Comparison of ENCODE assay signal across 19 cellular contexts in genomic region chr1:45589861-45590260, GRCh38. TPM values are rescaled to one million over a fixed set of nuclear protein-coding genes. Genes with fewer than 3 reads are reported as not detected.
DNase-seq lines count a peak whose midpoint lies in the region; ATAC-seq, FAIRE-seq and TF ChIP-seq lines count a peak whose summit lies in the region.
"Had no signal": no experiment of that assay in that cellular context is flagged by ENCODE, and none has a peak within 500 bp of the region (broad histone marks: within the 10 kb centered on the region; RNA-seq: fewer than 3 reads in every experiment).

No MANE protein-coding gene starts in this region.

- no peaks in the 10 kb centered on the region for H3K27me3 Mint-ChIP-seq in MCF 10A (ENCODE audit: insufficient read depth, unreplicated experiment)

- no peaks in the 10 kb centered on the region for H3K9me3 Mint-ChIP-seq in MCF 10A (ENCODE audit: unreplicated experiment)
- H3K9me3 Mint-ChIP-seq: T-helper 2 cell treated with Interferon-gamma antibody and Interleukin-4, amounts not matched to agents 5 μg/mL and 100 μg/mL, for 36 hours had no signal

- no peaks in the 10 kb centered on the region for H3K27me3 ChIP-seq in mammary epithelial cell (ENCODE audit: insufficient read depth, low read length)
- no peaks in the 10 kb centered on the region for H3K27me3 ChIP-seq in Panc1 (ENCODE audit: control insufficient read depth, insufficient read depth, low read length)
- no peaks in the 10 kb centered on the region for H3K27me3 ChIP-seq in small intestine (ENCODE audit: control insufficient read depth in 2 of 2, insufficient read depth in 2 of 2, low read length in 2 of 2)
- H3K27me3 ChIP-seq: heart right ventricle, SJSA1 had no signal

- H3K79me2 ChIP-seq in mammary epithelial cell (ENCODE audit: insufficient read depth, low read length), result peaks cover 91% of the 10 kb centered on the region

- peaks cover 33% of the 10 kb centered on the region for H3K36me3 Mint-ChIP-seq in MCF 10A (ENCODE audit: insufficient read depth, unreplicated experiment)

- FAIRE-seq in small intestine (lab: Jason Lieb, UNC), result no peak
- no peak for FAIRE-seq in GM12891 (lab: Jason Lieb, UNC)
- FAIRE-seq: H1 had no signal

- intact Hi-C loops in MCF 10A (cut with micrococcal nuclease) (no loop called here), mammary epithelial cell (cut with micrococcal nuclease) (no loop called here), Panc1 (cut with micrococcal nuclease; ENCODE audit: unreplicated experiment) (no loop called here)

- BruUV-seq in MCF 10A (replicated peaks; lab: Mats Ljungman, UMichigan), result no TSS peak
- no TSS peak for BruUV-seq in mammary epithelial cell (replicated peaks; lab: Mats Ljungman, UMichigan)
- no TSS peak for BruUV-seq in Panc1 (replicated peaks; lab: Mats Ljungman, UMichigan)

- peak overlapping the region; percentile 14 for H3K4me3 Mint-ChIP-seq in MCF 10A (ENCODE audit: unreplicated experiment)
- H3K4me3 Mint-ChIP-seq: T-helper 2 cell treated with Interferon-gamma antibody and Interleukin-4, amounts not matched to agents 5 μg/mL and 100 μg/mL, for 36 hours had no signal

- DNase-seq in MCF 10A (ENCODE audit: unreplicated experiment) (no peak), mammary epithelial cell (no peak), Panc1 (ENCODE audit: low read depth, low spot score) (no peak), small intestine (peak; percentile 36), GM12891 (ENCODE audit: insufficient read length, low spot score) (no peak)
- DNase-seq in stimulated activated CD4-positive, alpha-beta T cell treated with anti-CD3 and anti-CD28 coated beads, Interleukin-4, amount 100 ng/mL, for 24 hours, result no peak
- DNase-seq in stimulated activated naive CD8-positive, alpha-beta T cell treated with anti-CD3 and anti-CD28 coated beads, Interleukin-15, Interleukin-2, amounts not matched to agents 100 U/mL and 50 U/mL, for 24 hours, result no peak
- DNase-seq: activated CD4-positive, alpha-beta T cell treated with anti-CD3 and anti-CD28 coated beads for 1 hour; activated effector memory CD4-positive, alpha-beta T cell treated with Interleukin-2 at 50 U/mL for 16 hours; effector CD4-positive, alpha-beta T cell; MV-4-11; NCI-H1930; retina; stimulated activated naive CD4-positive, alpha-beta T cell treated with Interleukin-2 at 50 U/mL for 16 hours had no signal

- dilution Hi-C loops in mammary epithelial cell (cut with HindIII; ENCODE audit: low sequenced_read_pairs), result loop anchor here (5.0 kb wide), 1 partner anchor 78 kb away; no protein-coding TSS in a partner anchor

- CTCF ChIA-PET in MCF 10A (lab: Yijun Ruan, JAX) (interaction anchor here (0.6 kb wide), 1 partner anchor 598 kb away, joined by 4 read pairs; no protein-coding TSS in a partner anchor), mammary epithelial cell (lab: Charles Lee; ENCODE audit: low non-redundant PET) (no interaction called here), Panc1 (lab: Charles Lee) (interaction anchor here (0.7 kb wide), 1 partner anchor 1614 kb away, joined by 10 read pairs; no protein-coding TSS in a partner anchor)

- H2AFZ ChIP-seq in mammary epithelial cell (ENCODE audit: low read depth, low read length), result no peak overlapping the region

- H3K27ac Mint-ChIP-seq in MCF 10A (ENCODE audit: low read depth, unreplicated experiment), result no peak overlapping the region
- H3K27ac Mint-ChIP-seq: T-helper 2 cell treated with Interferon-gamma antibody and Interleukin-4, amounts not matched to agents 5 μg/mL and 100 μg/mL, for 36 hours had no signal

- peaks cover 15% of the 10 kb centered on the region for H3K36me3 ChIP-seq in mammary epithelial cell (ENCODE audit: insufficient read depth, low read length)
- H3K36me3 ChIP-seq in Panc1 (ENCODE audit: control insufficient read depth, insufficient read depth, low read length), result peaks cover 8% of the 10 kb centered on the region; the same call in 1 of the 2 replicates
- peaks cover 0 to 4% of the 10 kb centered on the region in 2 donors for H3K36me3 ChIP-seq in small intestine (ENCODE audit: control insufficient read depth in 2 of 2, insufficient read depth in 2 of 2, low read length in 2 of 2)

- no peaks in the 10 kb centered on the region for H4K20me1 ChIP-seq in mammary epithelial cell (ENCODE audit: insufficient read depth, low read length)

- H3K4me1 ChIP-seq in mammary epithelial cell (ENCODE audit: insufficient read depth, low read length), result peaks cover 14% of the 10 kb centered on the region
- H3K4me1 ChIP-seq in Panc1 (ENCODE audit: control insufficient read depth, insufficient read depth, low read length), result peaks cover 12% of the 10 kb centered on the region
- H3K4me1 ChIP-seq in small intestine (ENCODE audit: control insufficient read depth in 2 of 2, insufficient read depth in 1 of 2, low read depth in 1 of 2, low read length in 1 of 2), result peaks cover 0 to 8% of the 10 kb centered on the region in 2 donors

- no peak overlapping the region for H3K9ac ChIP-seq in mammary epithelial cell (ENCODE audit: insufficient read depth, low read length)

- H3K4me2 ChIP-seq in mammary epithelial cell (ENCODE audit: insufficient read depth, low read depth, low read length), result no peak overlapping the region

- in situ Hi-C loops in mammary epithelial cell (cut with MboI; ENCODE audit: low sequenced_read_pairs in 2 of 2), result no loop called here
- in situ Hi-C loops in Panc1 (cut with HindIII; ENCODE audit: low pct_unique_long_range_greater_than_20kb, low sequenced_read_pairs), result no loop called here

- TF ChIP-seq CTCF in MCF 10A (IDR thresholded peaks at IDR 0.05; ENCODE audit: unreplicated experiment), result no peak
- no peak for TF ChIP-seq CTCF in mammary epithelial cell (conservative IDR thresholded peaks at IDR 0.05 in 1 of 2, IDR thresholded peaks at IDR 0.05 in 1 of 2; ENCODE audit: extremely low read depth in 1 of 2, insufficient read depth in 1 of 2, low read depth in 1 of 2, low read length in 2 of 2)
- no peak for TF ChIP-seq CTCF in Panc1 (IDR thresholded peaks at IDR 0.05)

- peaks cover 15% of the 10 kb centered on the region for H3K4me1 Mint-ChIP-seq in MCF 10A (ENCODE audit: insufficient read depth, unreplicated experiment)

- H3K27ac ChIP-seq in mammary epithelial cell (ENCODE audit: insufficient read depth, low read depth, low read length), result no peak overlapping the region
- H3K27ac ChIP-seq in Panc1 (ENCODE audit: low read length), result peak overlapping the region; percentile 39; the same call in 1 of the 2 replicates
- no peak overlapping the region for H3K27ac ChIP-seq in small intestine (ENCODE audit: low read depth in 1 of 2, low read length in 1 of 2)
- H3K27ac ChIP-seq: SJSA1 had no signal

- H3K4me3 ChIP-seq in mammary epithelial cell (replicated peaks in 1 of 3; ENCODE audit: insufficient read depth in 1 of 3, low read depth in 2 of 3, low read length in 3 of 3), result no peak overlapping the region
- H3K4me3 ChIP-seq in Panc1 (ENCODE audit: low read depth in 2 of 2, low read length in 2 of 2), result peak overlapping the region; percentile 12 to 24; a peak in 3 of 4 replicates
- H3K4me3 ChIP-seq in small intestine (ENCODE audit: low read depth in 1 of 2, low read length in 2 of 2), result peak overlapping the region in 1 of 2 donors; percentile 37
- H3K4me3 ChIP-seq: SJSA1 had no signal

- peak; percentile 46 for ATAC-seq in Panc1
- peak; percentile 30 for ATAC-seq in esophagus mucosa
- ATAC-seq in stimulated activated naive CD8-positive, alpha-beta T cell treated with anti-CD3 and anti-CD28 coated beads, Interleukin-15, Interleukin-2, amounts not matched to agents 100 U/mL and 50 U/mL, for 24 hours, result no peak

- H3K9me3 ChIP-seq in mammary epithelial cell (replicated peaks; ENCODE audit: insufficient read depth, low read length) (no peaks in the 10 kb centered on the region), Panc1 (ENCODE audit: control insufficient read depth, insufficient read depth, low read depth, low read length) (no peaks in the 10 kb centered on the region), small intestine (ENCODE audit: control insufficient read depth, low read depth) (no peaks in the 10 kb centered on the region)
- H3K9me3 ChIP-seq: heart right ventricle, SJSA1 had no signal

- no peak for TF ChIP-seq POLR2A in GM12891 (IDR thresholded peaks at IDR 0.05; ENCODE audit: low read depth, low read length)

- POLR2A ChIA-PET in MCF 10A (lab: Yijun Ruan, JAX) (interaction anchor here (0.6 to 3.1 kb wide), 8 partner anchors 12 to 215 kb away, joined by 3 to 16 read pairs (median 3); partner anchors contain the start of genes GPBP1L1, PRDX1 and TMEM69), Panc1 (lab: Charles Lee) (interaction anchor here (0.6 kb wide), 1 partner anchor 541 kb away, joined by 5 read pairs; no protein-coding TSS in a partner anchor)

- 54% methylated on average over 1 of the region's 1 CpG for WGBS in mammary epithelial cell (ENCODE audit: low coverage, missing lambda C conversion rate)
- 7 to 36% (median 27%) methylated on average over 1 of the region's 1 CpG for WGBS in small intestine, 3 donors

TF ChIP-seq in GM12891, 5 proteins besides CTCF, POLR2A, EP300 and RAD21:
- TF ChIP-seq POU2F2 (IDR thresholded peaks at IDR 0.05; ENCODE audit: low read depth, low read length) (no peak), TAF1 (IDR thresholded peaks at IDR 0.05; ENCODE audit: low read depth, low read length) (no peak), SPI1 (IDR thresholded peaks at IDR 0.05; ENCODE audit: low read depth, low read length) (no peak)

RNA-seq across cellular contexts. Expression of gene NASP, which starts 6.0 kb away (rescaled TPM):
- total RNA-seq in MCF 10A (2022), result 76.4 and 84.6 TPM in 2 replicates
- 10 to 100 TPM; 17.2 to 82.2 TPM for total RNA-seq in mammary epithelial cell
- polyA plus RNA-seq in mammary epithelial cell, result 84.7 TPM
- polyA minus RNA-seq in mammary epithelial cell, result 39.5 TPM
- 193 TPM for total RNA-seq in Panc1 (2021; ENCODE audit: unreplicated experiment)
- 147 TPM for polyA plus RNA-seq in Panc1 (2012; ENCODE audit: insufficient read length)
- total RNA-seq in esophagus mucosa, result 49.9 TPM
- polyA plus RNA-seq in small intestine, result 100 to 1,000 TPM in 1 of 3 donors, 10 to 100 TPM in 2; 46.3 to 149 (median 60.5) TPM
- 131 TPM for polyA plus RNA-seq in GM12891 (2012; ENCODE audit: low read depth, missing spikeins)

RNA-seq across cellular contexts. Expression of gene CCDC17, which starts 34.0 kb away (rescaled TPM):
- total RNA-seq in MCF 10A (2022), result 3.9 and 4.9 TPM in 2 replicates
- total RNA-seq in mammary epithelial cell, result 1 to 10 TPM; 1.8 to 2.7 TPM
- polyA plus RNA-seq in mammary epithelial cell, result 0.17 TPM
- 2.5 TPM for polyA minus RNA-seq in mammary epithelial cell
- total RNA-seq in Panc1 (2021; ENCODE audit: unreplicated experiment), result 2.2 TPM
- polyA plus RNA-seq in Panc1 (2012; ENCODE audit: insufficient read length), result 1.1 TPM
- 2.5 TPM for total RNA-seq in esophagus mucosa
- 1 to 10 TPM; 1.5 to 8.3 (median 5.1) TPM for polyA plus RNA-seq in small intestine
- polyA plus RNA-seq in GM12891 (2012; ENCODE audit: low read depth, missing spikeins), result 0.77 TPM

RNA-seq across cellular contexts. Expression of gene AKR1A1, which starts 39.2 kb away (rescaled TPM):
- 108 and 142 TPM in 2 replicates for total RNA-seq in MCF 10A (2022)
- total RNA-seq in mammary epithelial cell, result 10 to 100 TPM; 58.7 to 79.7 TPM
- 118 TPM for polyA plus RNA-seq in mammary epithelial cell
- 105 TPM for polyA minus RNA-seq in mammary epithelial cell
- 142 TPM for total RNA-seq in Panc1 (2021; ENCODE audit: unreplicated experiment)
- polyA plus RNA-seq in Panc1 (2012; ENCODE audit: insufficient read length), result 132 TPM
- 223 TPM for total RNA-seq in esophagus mucosa
- polyA plus RNA-seq in small intestine, result 100 to 1,000 TPM; 241 to 636 (median 364) TPM
- polyA plus RNA-seq in GM12891 (2012; ENCODE audit: low read depth, missing spikeins), result 305 TPM

Comparison
In these comparisons a context has a peak if more than half of its experiments do, and no peak if none do; other contexts are left out.
1. H3K4me3 ChIP-seq: peak in Panc1 (2 of 2); none in mammary epithelial cell (0 of 3).